Comparison of ENCODE assay signal across 8 cellular contexts in the genomic region with DNA sequence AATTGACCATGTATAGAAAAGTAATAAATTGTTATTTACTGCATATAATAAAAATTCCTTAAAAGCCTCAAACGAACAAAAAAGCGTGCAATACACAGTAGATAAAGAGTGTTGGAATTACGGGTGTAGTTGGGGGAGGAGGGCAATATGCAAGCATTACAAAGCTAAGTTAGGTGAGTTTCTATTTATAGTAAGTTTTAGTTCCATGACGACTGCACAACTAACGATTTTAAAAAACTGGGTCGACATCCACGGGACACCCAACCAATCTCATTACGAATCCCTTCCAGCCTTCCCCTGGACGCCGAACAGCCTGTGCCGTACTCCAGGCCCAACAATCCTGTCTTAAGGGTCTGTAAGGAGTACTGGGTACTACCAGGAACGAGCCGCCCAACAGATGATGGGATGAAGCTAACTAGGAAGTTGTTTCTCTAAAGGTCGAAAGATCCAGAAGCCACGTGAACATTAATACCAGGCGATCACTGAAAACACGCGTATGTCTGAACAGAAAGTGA. TPM values are rescaled to one million over a fixed set of nuclear protein-coding genes. Genes with fewer than 3 reads are reported as not detected.
DNase-seq lines count a peak whose midpoint lies in the region; ATAC-seq and TF ChIP-seq lines count a peak whose summit lies in the region.

No MANE protein-coding gene starts in this region.

- POLR2A ChIA-PET in activated B cell treated with CpG ODN at 0.5 μM for 24 hours (lab: Charles Lee): interaction anchor here (0.9 to 4.1 kb wide), 5 partner anchors 116 to 1657 kb away, joined by 3 to 42 read pairs (median 6); a partner anchor contains a TSS

- peak; percentile 28 for DNase-seq in EL
- DNase-seq in activated B cell treated with CpG ODN at 0.5 μM for 24 hours: no peak
- DNase-seq in iPS-NIHi7 (ENCODE audit: extremely low spot score): peak; percentile 20
- no peak for DNase-seq in stimulated activated naive CD8-positive, alpha-beta T cell treated with anti-CD3 and anti-CD28 coated beads, Interleukin-15, Interleukin-2, amounts not matched to agents 100 U/mL and 50 U/mL, for 24 hours
- no peak for DNase-seq in ecto neural progenitor cell (ENCODE audit: low spot score)

- peaks cover 31% of the 10 kb centered on the region for H3K4me1 Mint-ChIP-seq in activated B cell treated with CpG ODN at 0.5 μM for 24 hours

- TF ChIP-seq CTCF in activated B cell treated with CpG ODN at 0.5 μM for 24 hours (IDR thresholded peaks at IDR 0.05): no peak

- H3K4me3 Mint-ChIP-seq in activated B cell treated with CpG ODN at 0.5 μM for 24 hours: peak overlapping the region; percentile 90

- H3K9me3 Mint-ChIP-seq in activated B cell treated with CpG ODN at 0.5 μM for 24 hours: no peaks in the 10 kb centered on the region

- no peaks in the 10 kb centered on the region for H3K27me3 Mint-ChIP-seq in activated B cell treated with CpG ODN at 0.5 μM for 24 hours

- no peak overlapping the region for H3K27ac Mint-ChIP-seq in activated B cell treated with CpG ODN at 0.5 μM for 24 hours

- intact Hi-C loops in activated B cell treated with CpG ODN at 0.5 μM for 24 hours (cut with micrococcal nuclease): loop anchor here (5.0 kb wide), 7 partner anchors 92 to 1453 kb away; a partner anchor contains a TSS

- peak; percentile 1 for ATAC-seq in HG02973 (IDR thresholded peaks at IDR 0.05; ENCODE audit: unreplicated experiment)
- no peak for ATAC-seq in activated B cell treated with CpG ODN at 0.5 μM for 24 hours (ENCODE audit: low read depth)
- peak; percentile 3 for ATAC-seq in stimulated activated naive CD8-positive, alpha-beta T cell treated with anti-CD3 and anti-CD28 coated beads, Interleukin-15, Interleukin-2, amounts not matched to agents 100 U/mL and 50 U/mL, for 24 hours
- ATAC-seq in activated CD4-positive, CD25-positive, alpha-beta regulatory T cell treated with anti-CD3 and anti-CD28 coated beads, Interleukin-2, amount 50 U/mL, for 24 hours: no peak
- no peak for ATAC-seq in HG03159 (IDR thresholded peaks at IDR 0.05; ENCODE audit: unreplicated experiment)

- CTCF ChIA-PET in activated B cell treated with CpG ODN at 0.5 μM for 24 hours (lab: Charles Lee): interaction anchor here (1.0 to 1.8 kb wide), 2 partner anchors 848 to 1483 kb away, joined by 3 to 4 read pairs; no protein-coding TSS in a partner anchor

- H3K36me3 Mint-ChIP-seq in activated B cell treated with CpG ODN at 0.5 μM for 24 hours (ENCODE audit: low read depth): peaks cover 7% of the 10 kb centered on the region

RNA-seq across cellular contexts. Expression of a gene that starts 0.7 kb away (rescaled TPM):
- 1.4 and 2.7 TPM in 2 replicates for total RNA-seq in activated B cell treated with CpG ODN at 0.5 μM for 24 hours

RNA-seq across cellular contexts. Expression of a gene that starts 22.6 kb away (rescaled TPM):
- not detected in 2 replicates for total RNA-seq in activated B cell treated with CpG ODN at 0.5 μM for 24 hours

RNA-seq across cellular contexts. Expression of a gene that starts 48.1 kb away (rescaled TPM):
- total RNA-seq in activated B cell treated with CpG ODN at 0.5 μM for 24 hours: not detected in 2 replicates

Comparison
In these comparisons a context has a peak if more than half of its experiments do, and no peak if none do; other contexts are left out.
1. DNase-seq: peak in EL (single experiment) and iPS-NIHi7 (single experiment); none in activated B cell treated with CpG ODN at 0.5 μM for 24 hours (single experiment), stimulated activated naive CD8-positive, alpha-beta T cell treated with anti-CD3 and anti-CD28 coated beads, Interleukin-15, Interleukin-2, amounts not matched to agents 100 U/mL and 50 U/mL, for 24 hours (single experiment) and ecto neural progenitor cell (single experiment).
2. ATAC-seq: peak in HG02973 (single experiment) and stimulated activated naive CD8-positive, alpha-beta T cell treated with anti-CD3 and anti-CD28 coated beads, Interleukin-15, Interleukin-2, amounts not matched to agents 100 U/mL and 50 U/mL, for 24 hours (single experiment); none in activated B cell treated with CpG ODN at 0.5 μM for 24 hours (single experiment), activated CD4-positive, CD25-positive, alpha-beta regulatory T cell treated with anti-CD3 and anti-CD28 coated beads, Interleukin-2, amount 50 U/mL, for 24 hours (0 of 2) and HG03159 (single experiment).